In genomic region chr9:105447814-105448812, GRCh38 we compare ENCODE assay signal across 8 cellular contexts. TPM values are rescaled to one million over a fixed set of nuclear protein-coding genes. Genes with fewer than 3 reads are reported as not detected.
DNase-seq lines count a peak whose midpoint lies in the region; ATAC-seq and TF ChIP-seq lines count a peak whose summit lies in the region.

Gene FSD1L (plus strand): TSS chr9:105448034. CDS start chr9:105448221, 187 bp downstream.

- H3K4me2 ChIP-seq in BLaER1 = peak within 1 kb of the TSS; percentile 92

- TF ChIP-seq CTCF in choroid plexus epithelial cell (conservative IDR thresholded peaks at IDR 0.05; ENCODE audit: low read depth, low read length) = peak; percentile 61

- H3K4me1 Mint-ChIP-seq in activated CD4-positive, alpha-beta T cell treated with anti-CD3 and anti-CD28 coated beads for 36 hours = peaks cover 9% of the 10 kb centered on the region

- H3K27me3 ChIP-seq in BLaER1 = no peaks in the 10 kb centered on the region

- H3K27me3 Mint-ChIP-seq in activated CD4-positive, alpha-beta T cell treated with anti-CD3 and anti-CD28 coated beads for 36 hours = no peaks in the 10 kb centered on the region

- peak within 1 kb of the TSS; percentile 78 for H3K4me3 Mint-ChIP-seq in activated CD4-positive, alpha-beta T cell treated with anti-CD3 and anti-CD28 coated beads for 36 hours

- peak; percentile 97 for ATAC-seq in HG03432 (IDR thresholded peaks at IDR 0.05; ENCODE audit: unreplicated experiment)
- ATAC-seq in activated CD4-positive, alpha-beta T cell treated with anti-CD3 and anti-CD28 coated beads for 36 hours = peak; percentile 96
- peak; percentile 99 for ATAC-seq in left colon

- CTCF ChIA-PET in activated CD4-positive, alpha-beta T cell treated with anti-CD3 and anti-CD28 coated beads for 36 hours (lab: Charles Lee) = no interaction called here

- H3K4me1 ChIP-seq in BLaER1 = peaks cover 25% of the 10 kb centered on the region

- H3K9ac ChIP-seq in BLaER1 = peak within 1 kb of the TSS; percentile 80

- peak within 1 kb of the TSS; percentile 44 for H3K27ac Mint-ChIP-seq in activated CD4-positive, alpha-beta T cell treated with anti-CD3 and anti-CD28 coated beads for 36 hours

- POLR2A ChIA-PET in activated CD4-positive, alpha-beta T cell treated with anti-CD3 and anti-CD28 coated beads for 36 hours (lab: Charles Lee) = no interaction called here

- H3K9me3 Mint-ChIP-seq in activated CD4-positive, alpha-beta T cell treated with anti-CD3 and anti-CD28 coated beads for 36 hours (ENCODE audit: low read depth) = no peaks in the 10 kb centered on the region

- H4K20me1 ChIP-seq in BLaER1 = no peaks in the 10 kb centered on the region

- H3K9me3 ChIP-seq in BLaER1 = no peaks in the 10 kb centered on the region

- intact Hi-C loops in activated CD4-positive, alpha-beta T cell treated with anti-CD3 and anti-CD28 coated beads for 36 hours (cut with DNase I, micrococcal nuclease) = loop anchor here (1.0 to 10.0 kb wide), 7 partner anchors 94 to 1356 kb away; partner anchors contain the start of genes TMEM38B (in 2 of the 2), FKTN (in 1 of the 2), SLC44A1 (in 1 of the 2) and SMC2 (in 1 of the 2)
- intact Hi-C loops in left colon (cut with DNase I, micrococcal nuclease) = no loop called here

- DNase-seq in GM19238 (ENCODE audit: insufficient read length, low spot score) = peak; percentile 81
- peak; percentile 64 for DNase-seq in NCI-H446 treated with DMSO at 0.1 percent for 48 hours (lab: John Stamatoyannopoulos, UW)
- peak; percentile 91 for DNase-seq in activated CD4-positive, alpha-beta T cell treated with anti-CD3 and anti-CD28 coated beads for 36 hours
- peak; percentile 96 for DNase-seq in choroid plexus epithelial cell (ENCODE audit: low read depth)
- peak; percentile 95 to 96 for DNase-seq in left colon
- DNase-seq in stimulated activated CD4-positive, alpha-beta T cell treated with anti-CD3 and anti-CD28 coated beads, Interleukin-1b, Interleukin-23, amount 100 ng/mL, for 48 hours = peak; percentile 85

- no peaks in the 10 kb centered on the region for H3K36me3 ChIP-seq in BLaER1

- H3K27ac ChIP-seq in BLaER1 = peak within 1 kb of the TSS; percentile 77

- H3K4me3 ChIP-seq in BLaER1 = peak within 1 kb of the TSS; percentile 86
- H3K4me3 ChIP-seq in choroid plexus epithelial cell (ENCODE audit: low read depth, low read length) = peak within 1 kb of the TSS; percentile 91

- no peaks in the 10 kb centered on the region for H3K36me3 Mint-ChIP-seq in activated CD4-positive, alpha-beta T cell treated with anti-CD3 and anti-CD28 coated beads for 36 hours (ENCODE audit: low read depth)

RNA-seq across cellular contexts. Expression of gene FSD1L, which starts in this region (rescaled TPM):
- total RNA-seq in activated CD4-positive, alpha-beta T cell treated with anti-CD3 and anti-CD28 coated beads for 36 hours = 1 to 10 TPM; 2.4 to 3.0 TPM
- total RNA-seq in left colon = 1 to 10 TPM; 3.8 to 7.8 TPM

Comparison
In these comparisons a context has a peak if more than half of its experiments do, and no peak if none do; other contexts are left out.
1. Peak in every context shown above with its lines: DNase-seq, ATAC-seq, H3K4me3 ChIP-seq and H3K27ac ChIP-seq.
2. intact Hi-C loops: an anchor here in activated CD4-positive, alpha-beta T cell treated with anti-CD3 and anti-CD28 coated beads for 36 hours (1.0 to 10.0 kb wide); none called in left colon.